In the genomic region with DNA sequence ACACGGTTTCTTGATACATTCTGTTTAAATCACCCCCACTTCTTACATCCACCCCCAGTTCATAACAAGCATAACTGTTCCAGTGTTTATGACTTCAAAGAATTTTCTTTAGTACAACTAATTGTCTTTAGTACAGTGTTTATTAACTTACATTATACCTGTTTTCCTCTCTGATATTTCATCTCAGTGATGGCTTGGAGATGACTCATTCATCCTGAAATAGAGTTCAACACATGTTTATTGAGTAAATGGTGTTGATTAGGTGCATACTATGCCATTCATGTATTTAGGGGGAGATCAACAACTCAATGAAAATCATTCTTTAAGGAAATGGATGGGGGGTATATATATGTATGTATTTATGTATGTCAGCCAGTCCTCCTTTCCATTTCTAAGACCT, we compare ENCODE assay signal across 21 cellular contexts. TPM values are rescaled to one million over a fixed set of nuclear protein-coding genes. Genes with fewer than 3 reads are reported as not detected.
DNase-seq lines count a peak whose midpoint lies in the region; ATAC-seq and TF ChIP-seq lines count a peak whose summit lies in the region.
"Had no signal": no experiment of that assay in that cellular context is flagged by ENCODE, and none has a peak within 500 bp of the region (broad histone marks: within the 10 kb centered on the region; RNA-seq: fewer than 3 reads in every experiment).

No MANE protein-coding gene starts in this region.

- H3K18ac ChIP-seq in mesenchymal stem cell (ENCODE audit: low read depth in 1 of 2, low read length in 2 of 2) = no peak overlapping the region

- no peak overlapping the region for H2BK5ac ChIP-seq in mesenchymal stem cell (ENCODE audit: low read depth, low read length, poor library complexity, severe bottlenecking)

- WGBS in hepatocyte (ENCODE audit: low lambda C conversion rate, missing lambda C conversion rate) = 77% methylated on average over 1 of the region's 1 CpG
- no CpG with 5 or more reads among the region's 1 CpG for WGBS in mesenchymal stem cell

- no peak overlapping the region for H2AK5ac ChIP-seq in mesenchymal stem cell (ENCODE audit: low read length, severe bottlenecking)

- no peak overlapping the region for H3K4ac ChIP-seq in mesenchymal stem cell (ENCODE audit: low read depth in 1 of 2, low read length in 2 of 2)

- H3K79me1 ChIP-seq in mesenchymal stem cell (replicated peaks; ENCODE audit: low read length, poor library complexity, severe bottlenecking) = no peaks in the 10 kb centered on the region

- H4K20me1 ChIP-seq in hepatocyte (ENCODE audit: insufficient read depth, poor library complexity, severe bottlenecking) = peaks cover 4% of the 10 kb centered on the region

- H3K27ac ChIP-seq in hepatocyte = peak overlapping the region; percentile 4
- no peak overlapping the region for H3K27ac ChIP-seq in mesenchymal stem cell (ENCODE audit: low read length, poor library complexity, severe bottlenecking)
- H3K27ac ChIP-seq: 22Rv1 had no signal

- H3K9me3 ChIP-seq in hepatocyte (ENCODE audit: low read depth) (no peaks in the 10 kb centered on the region), mesenchymal stem cell (ENCODE audit: control insufficient read depth, low read length) (no peaks in the 10 kb centered on the region)
- H3K9me3 ChIP-seq: SK-N-SH had no signal

- no peak overlapping the region for H3K4me3 ChIP-seq in hepatocyte
- H3K4me3 ChIP-seq in mesenchymal stem cell (ENCODE audit: insufficient read depth in 1 of 2, low read depth in 1 of 2, low read length in 2 of 2) = no peak overlapping the region

- intact Hi-C loops in left colon (cut with DNase I, micrococcal nuclease) = no loop called here

- H3K4me2 ChIP-seq in hepatocyte (no peak overlapping the region), mesenchymal stem cell (ENCODE audit: low read length, poor library complexity, severe bottlenecking) (no peak overlapping the region)
- H3K4me2 ChIP-seq: SK-N-SH had no signal

- no peak overlapping the region for H3K9ac ChIP-seq in mesenchymal stem cell (ENCODE audit: low read length)
- H3K9ac ChIP-seq: SK-N-SH had no signal

- no peak overlapping the region for H2BK120ac ChIP-seq in mesenchymal stem cell (ENCODE audit: low read depth, low read length)

- no peak for TF ChIP-seq CTCF in hepatocyte (IDR thresholded peaks at IDR 0.05; ENCODE audit: poor library complexity)

- ATAC-seq in left colon = no peak
- no peak for ATAC-seq in HG03139 (IDR thresholded peaks at IDR 0.05; ENCODE audit: unreplicated experiment)
- no peak for ATAC-seq in GM21528 (IDR thresholded peaks at IDR 0.05; ENCODE audit: low FRiP score, unreplicated experiment)
- ATAC-seq: T-cell had no signal

- no peak overlapping the region for H4K8ac ChIP-seq in mesenchymal stem cell (ENCODE audit: low read length)

- no peaks in the 10 kb centered on the region for H3K9me2 ChIP-seq in hepatocyte (replicated peaks; ENCODE audit: insufficient read depth)
- H3K9me2 ChIP-seq: SK-N-SH had no signal

- no peak overlapping the region for H2BK15ac ChIP-seq in mesenchymal stem cell (ENCODE audit: low read depth, poor library complexity, severe bottlenecking)

- H4K91ac ChIP-seq in mesenchymal stem cell (ENCODE audit: low read length) = no peak overlapping the region

- no peak overlapping the region for H3K23ac ChIP-seq in mesenchymal stem cell (ENCODE audit: low read length in 2 of 2)

- H3K4me1 ChIP-seq in hepatocyte (ENCODE audit: insufficient read depth) (peaks cover 16% of the 10 kb centered on the region), mesenchymal stem cell (ENCODE audit: control insufficient read depth, insufficient read depth, low read depth, low read length) (no peaks in the 10 kb centered on the region)

- H3K14ac ChIP-seq in mesenchymal stem cell (ENCODE audit: low read length in 2 of 2) = no peak overlapping the region

- H2AFZ ChIP-seq in hepatocyte (no peak overlapping the region), mesenchymal stem cell (ENCODE audit: low read depth, low read length) (no peak overlapping the region)

- H3K27me3 ChIP-seq in hepatocyte = no peaks in the 10 kb centered on the region
- no peaks in the 10 kb centered on the region for H3K27me3 ChIP-seq in mesenchymal stem cell (ENCODE audit: control insufficient read depth in 1 of 2, insufficient read depth in 1 of 2, low read length in 2 of 2)

- H3K79me2 ChIP-seq in hepatocyte = peaks cover 89% of the 10 kb centered on the region

- DNase-seq in DMS53 (lab: John Stamatoyannopoulos, UW) = peak; percentile 3
- no peak for DNase-seq in DMS53 treated with DMSO at 0.1 percent for 48 hours (lab: John Stamatoyannopoulos, UW; ENCODE audit: unreplicated experiment)
- peak; percentile 21 for DNase-seq in SW480 (ENCODE audit: low spot score)
- DNase-seq in hepatocyte (ENCODE audit: low spot score) = no peak
- DNase-seq in mesenchymal stem cell = no peak
- DNase-seq in left colon = no peak
- DNase-seq: GDM1, H7, NCI-H1092 treated with DMSO at 0.1 percent for 48 hours, NCI-H146, NCI-H2081 treated with DMSO at 0.1 percent for 48 hours, NCI-H510A, NCI-H748 treated with DMSO at 0.1 percent for 48 hours, RPMI8226, SHP77 treated with DMSO at 0.1 percent for 48 hours, SK-N-SH, T-cell had no signal

- H3K36me3 ChIP-seq in hepatocyte (replicated peaks; ENCODE audit: insufficient read depth, low read depth) (no peaks in the 10 kb centered on the region), mesenchymal stem cell (ENCODE audit: control insufficient read depth in 1 of 2, insufficient read depth in 2 of 2, low read depth in 1 of 2, low read length in 2 of 2) (no peaks in the 10 kb centered on the region)

- H2BK12ac ChIP-seq in mesenchymal stem cell (ENCODE audit: low read length in 2 of 2) = no peak overlapping the region

RNA-seq across cellular contexts. Expression of a gene that starts 21.7 kb away (rescaled TPM):
- total RNA-seq in hepatocyte (0.07 TPM in 1 of 2 replicates, not detected in the other), left colon (not detected)
- polyA plus RNA-seq in hepatocyte = 0.19 and 0.29 TPM in 2 replicates
- 0.55 TPM for polyA plus RNA-seq in mesenchymal stem cell (2013, experiment 1 of 2)
- 0.55 TPM for polyA plus RNA-seq in mesenchymal stem cell (2013, experiment 2 of 2)
- polyA plus RNA-seq: CD14-positive monocyte had no signal

RNA-seq across cellular contexts. Expression of a gene that starts 22.8 kb away (rescaled TPM):
- 49.6 and 54.6 TPM in 2 replicates for total RNA-seq in hepatocyte
- 31.6 and 34.9 TPM in 2 replicates for polyA plus RNA-seq in hepatocyte
- polyA plus RNA-seq in mesenchymal stem cell (2013, experiment 1 of 2) = 83.5 TPM
- 86.8 TPM for polyA plus RNA-seq in mesenchymal stem cell (2013, experiment 2 of 2)
- total RNA-seq in left colon = 10 to 100 TPM; 46.5 to 53.7 TPM

Comparison
In these comparisons a context has a peak if more than half of its experiments do, and no peak if none do; other contexts are left out.
1. DNase-seq: peak in DMS53 (single experiment) and SW480 (single experiment); none in DMS53 treated with DMSO at 0.1 percent for 48 hours (single experiment), hepatocyte (single experiment), mesenchymal stem cell (single experiment) and left colon (0 of 2).